ENCODE assay signal across 1 cellular context in genomic region chr11:112050721-112051120, GRCh38.
TF ChIP-seq lines count a peak whose summit lies in the region.

No MANE protein-coding gene starts in this region.

TF ChIP-seq in GM12878, 131 proteins besides CTCF, POLR2A, EP300 and RAD21 (continued from another document):
- peak; percentile 39; the same call in 1 of the 2 replicates for TF ChIP-seq RELB (IDR thresholded peaks at IDR 0.05; ENCODE audit: low read depth)
- TF ChIP-seq YBX1 (IDR thresholded peaks at IDR 0.05), result no peak
- TF ChIP-seq, protein P1, sequence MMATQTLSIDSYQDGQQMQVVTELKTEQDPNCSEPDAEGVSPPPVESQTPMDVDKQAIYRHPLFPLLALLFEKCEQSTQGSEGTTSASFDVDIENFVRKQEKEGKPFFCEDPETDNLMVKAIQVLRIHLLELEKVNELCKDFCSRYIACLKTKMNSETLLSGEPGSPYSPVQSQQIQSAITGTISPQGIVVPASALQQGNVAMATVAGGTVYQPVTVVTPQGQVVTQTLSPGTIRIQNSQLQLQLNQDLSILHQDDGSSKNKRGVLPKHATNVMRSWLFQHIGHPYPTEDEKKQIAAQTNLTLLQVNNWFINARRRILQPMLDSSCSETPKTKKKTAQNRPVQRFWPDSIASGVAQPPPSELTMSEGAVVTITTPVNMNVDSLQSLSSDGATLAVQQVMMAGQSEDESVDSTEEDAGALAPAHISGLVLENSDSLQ (IDR thresholded peaks at IDR 0.05), result no peak
- TF ChIP-seq POLR2AphosphoS2 (IDR thresholded peaks at IDR 0.05; ENCODE audit: low read depth, low read length), result no peak
- no peak for TF ChIP-seq SMAD5 (IDR thresholded peaks at IDR 0.05; ENCODE audit: low read depth)
- no peak for TF ChIP-seq MYC (IDR thresholded peaks at IDR 0.05; ENCODE audit: insufficient read depth, insufficient read length, insufficient replicate concordance, low read length, severe bottlenecking)
- no peak for TF ChIP-seq SIX5 (IDR thresholded peaks at IDR 0.05; ENCODE audit: low read depth, low read length, severe bottlenecking)
- no peak for TF ChIP-seq RBBP5 (conservative IDR thresholded peaks at IDR 0.05)
- no peak for TF ChIP-seq KLF5 (IDR thresholded peaks at IDR 0.05; ENCODE audit: partially characterized antibody)
- TF ChIP-seq TARDBP (IDR thresholded peaks at IDR 0.05; ENCODE audit: borderline replicate concordance), result no peak
- peak; percentile 50 to 63; a peak in 3 of 4 replicates for TF ChIP-seq BHLHE40 (IDR thresholded peaks at IDR 0.05; ENCODE audit: borderline replicate concordance in 1 of 2, low read depth in 2 of 2, low read length in 1 of 2)
- TF ChIP-seq MXI1 (IDR thresholded peaks at IDR 0.05; ENCODE audit: low read depth, low read length), result no peak
- TF ChIP-seq RB1 (IDR thresholded peaks at IDR 0.05; ENCODE audit: borderline replicate concordance), result no peak
- TF ChIP-seq GABPA (IDR thresholded peaks at IDR 0.05; ENCODE audit: low read depth), result no peak
- TF ChIP-seq WRNIP1 (IDR thresholded peaks at IDR 0.05; ENCODE audit: borderline replicate concordance, low read depth, low read length), result no peak
- peak; percentile 61; the same call in 1 of the 2 replicates for TF ChIP-seq MTA2 (IDR thresholded peaks at IDR 0.05; ENCODE audit: low read depth)
- TF ChIP-seq FOXK2 (IDR thresholded peaks at IDR 0.05), result no peak
- TF ChIP-seq, protein P2, sequence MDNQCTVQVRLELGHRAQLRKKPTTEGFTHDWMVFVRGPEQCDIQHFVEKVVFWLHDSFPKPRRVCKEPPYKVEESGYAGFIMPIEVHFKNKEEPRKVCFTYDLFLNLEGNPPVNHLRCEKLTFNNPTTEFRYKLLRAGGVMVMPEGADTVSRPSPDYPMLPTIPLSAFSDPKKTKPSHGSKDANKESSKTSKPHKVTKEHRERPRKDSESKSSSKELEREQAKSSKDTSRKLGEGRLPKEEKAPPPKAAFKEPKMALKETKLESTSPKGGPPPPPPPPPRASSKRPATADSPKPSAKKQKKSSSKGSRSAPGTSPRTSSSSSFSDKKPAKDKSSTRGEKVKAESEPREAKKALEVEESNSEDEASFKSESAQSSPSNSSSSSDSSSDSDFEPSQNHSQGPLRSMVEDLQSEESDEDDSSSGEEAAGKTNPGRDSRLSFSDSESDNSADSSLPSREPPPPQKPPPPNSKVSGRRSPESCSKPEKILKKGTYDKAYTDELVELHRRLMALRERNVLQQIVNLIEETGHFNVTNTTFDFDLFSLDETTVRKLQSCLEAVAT (IDR thresholded peaks at IDR 0.05), result no peak
- no peak for TF ChIP-seq SREBF2 (IDR thresholded peaks at IDR 0.05; ENCODE audit: low read length)
- TF ChIP-seq USF1 (IDR thresholded peaks at IDR 0.05; ENCODE audit: borderline replicate concordance, extremely low read length, insufficient read depth, low read depth, low read length), result no peak
